Comparison of ENCODE assay signal across 8 cellular contexts in genomic region chr12:93894391-93895095, GRCh38.
DNase-seq lines count a peak whose midpoint lies in the region; ATAC-seq and TF ChIP-seq lines count a peak whose summit lies in the region.

No MANE protein-coding gene starts in this region.

- ATAC-seq in GM21786 (IDR thresholded peaks at IDR 0.05; ENCODE audit: unreplicated experiment): no peak

- H3K4me1 ChIP-seq in esophagus squamous epithelium: peaks cover 10 to 36% (median 17%) of the 10 kb centered on the region in 3 donors
- peaks cover 12% of the 10 kb centered on the region for H3K4me1 ChIP-seq in testis

- H3K9me3 ChIP-seq in esophagus squamous epithelium (no peaks in the 10 kb centered on the region), testis (no peaks in the 10 kb centered on the region)

- H3K27me3 ChIP-seq in esophagus squamous epithelium (no peaks in the 10 kb centered on the region), testis (no peaks in the 10 kb centered on the region)

- DNase-seq in NCI-H446 (lab: John Stamatoyannopoulos, UW) (peak; percentile 96 to 99), esophagus squamous epithelium (lab: John Stamatoyannopoulos, UW) (no peak), midbrain (lab: John Stamatoyannopoulos, UW) (peak; percentile 86), testis (peak; percentile 70), NAMALWA (ENCODE audit: low spot score) (no peak), NCI-H524 (lab: John Stamatoyannopoulos, UW) (no peak), NCI-H1048 (lab: John Stamatoyannopoulos, UW) (no peak)

- H3K36me3 ChIP-seq in esophagus squamous epithelium: no peaks in the 10 kb centered on the region
- H3K36me3 ChIP-seq in testis (ENCODE audit: low read depth, missing control alignments): no peaks in the 10 kb centered on the region

- intact Hi-C loops in esophagus squamous epithelium (cut with DNase I) (no loop called here), testis (cut with DNase I; ENCODE audit: low total_unique reads) (no loop called here)

- H3K4me3 ChIP-seq in esophagus squamous epithelium: peak overlapping the region in 2 of 4 donors; percentile 16 to 27
- no peak overlapping the region for H3K4me3 ChIP-seq in testis

- TF ChIP-seq CTCF in esophagus squamous epithelium (IDR thresholded peaks at IDR 0.05): no peak
- no peak for TF ChIP-seq CTCF in testis (IDR thresholded peaks at IDR 0.05)

- no peak for TF ChIP-seq POLR2A in esophagus squamous epithelium (IDR thresholded peaks at IDR 0.05)
- no peak for TF ChIP-seq POLR2A in testis (IDR thresholded peaks at IDR 0.05)

- H3K27ac ChIP-seq in esophagus squamous epithelium (peak overlapping the region in 3 of 4 donors; percentile 25 to 74 (median 61)), testis (peak overlapping the region; percentile 18 to 32)

- WGBS in esophagus squamous epithelium, 2 donors: 13 to 28% methylated on average over 4 to 6 of the region's 17 CpGs
- WGBS in testis, 2 donors: 46 to 60% methylated on average over 13 to 17 of the region's 17 CpGs

Comparison
In these comparisons a context has a peak if more than half of its experiments do, and no peak if none do; other contexts are left out.
1. DNase-seq: peak in NCI-H446 (2 of 2), midbrain (single experiment) and testis (single experiment); none in esophagus squamous epithelium (single experiment), NAMALWA (single experiment), NCI-H524 (0 of 2) and NCI-H1048 (single experiment).